In the genomic region with DNA sequence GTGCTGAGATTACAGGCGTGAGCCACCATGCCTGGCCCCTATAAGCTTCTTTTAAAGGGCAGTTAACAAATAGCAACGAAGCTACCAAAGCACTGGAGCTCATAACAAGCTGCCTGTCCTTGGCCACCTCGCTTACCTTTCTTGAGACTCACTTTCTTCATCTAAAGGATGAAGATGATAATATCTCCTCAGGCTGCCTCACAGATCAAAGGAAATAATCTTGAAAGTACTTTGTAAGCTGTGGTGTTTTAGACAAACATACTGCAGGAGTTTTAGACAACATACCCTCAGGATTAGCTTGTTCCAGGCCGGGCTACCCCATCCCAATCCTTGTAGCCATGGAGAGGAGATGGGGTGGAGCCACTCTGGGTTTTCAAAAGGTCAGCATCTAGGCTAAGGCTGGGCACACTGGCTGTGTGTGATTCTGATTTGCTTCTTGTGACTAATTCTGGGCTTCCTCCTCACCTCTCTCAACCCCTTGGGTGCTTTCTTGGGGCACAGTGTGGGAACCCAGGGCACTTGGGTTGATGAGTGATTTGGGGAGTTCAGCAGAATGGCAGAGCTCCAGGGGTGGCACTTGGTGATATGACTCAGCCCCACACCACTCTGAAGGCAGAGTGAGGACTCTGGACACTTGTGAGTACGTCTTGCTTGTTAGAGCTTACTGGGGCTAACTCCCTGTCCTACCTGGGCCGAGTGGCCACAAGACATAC, we compare ENCODE assay signal across 1 cellular context.
TF ChIP-seq lines count a peak whose summit lies in the region.

No MANE protein-coding gene starts in this region.

TF ChIP-seq in HepG2, 621 proteins besides CTCF, POLR2A, EP300 and RAD21:
- TF ChIP-seq YEATS4 (CRISPR knock-in tag; IDR thresholded peaks at IDR 0.05; ENCODE audit: borderline replicate concordance): no peak
- no peak for TF ChIP-seq ZMAT3 (CRISPR knock-in tag; conservative IDR thresholded peaks at IDR 0.05)
- no peak for TF ChIP-seq ZNF670 (CRISPR knock-in tag; IDR thresholded peaks at IDR 0.05; ENCODE audit: borderline replicate concordance)
- no peak for TF ChIP-seq CREB1 (IDR thresholded peaks at IDR 0.05)
- no peak for TF ChIP-seq CREB1 (CRISPR knock-in tag; IDR thresholded peaks at IDR 0.05)
- TF ChIP-seq ZFP36 (IDR thresholded peaks at IDR 0.05; ENCODE audit: borderline replicate concordance, low read depth, low read length, partially characterized antibody): no peak
- no peak for TF ChIP-seq SRY (CRISPR knock-in tag; IDR thresholded peaks at IDR 0.05)
- TF ChIP-seq GFI1 (CRISPR knock-in tag; IDR thresholded peaks at IDR 0.05; ENCODE audit: borderline replicate concordance): no peak
- no peak for TF ChIP-seq SOX6 (IDR thresholded peaks at IDR 0.05)
- TF ChIP-seq SOX6 (CRISPR knock-in tag; IDR thresholded peaks at IDR 0.05): no peak
- TF ChIP-seq, protein P1, sequence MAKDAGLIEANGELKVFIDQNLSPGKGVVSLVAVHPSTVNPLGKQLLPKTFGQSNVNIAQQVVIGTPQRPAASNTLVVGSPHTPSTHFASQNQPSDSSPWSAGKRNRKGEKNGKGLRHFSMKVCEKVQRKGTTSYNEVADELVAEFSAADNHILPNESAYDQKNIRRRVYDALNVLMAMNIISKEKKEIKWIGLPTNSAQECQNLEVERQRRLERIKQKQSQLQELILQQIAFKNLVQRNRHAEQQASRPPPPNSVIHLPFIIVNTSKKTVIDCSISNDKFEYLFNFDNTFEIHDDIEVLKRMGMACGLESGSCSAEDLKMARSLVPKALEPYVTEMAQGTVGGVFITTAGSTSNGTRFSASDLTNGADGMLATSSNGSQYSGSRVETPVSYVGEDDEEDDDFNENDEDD (CRISPR knock-in tag; IDR thresholded peaks at IDR 0.05; ENCODE audit: borderline replicate concordance): no peak
- no peak for TF ChIP-seq ZNF234 (CRISPR knock-in tag; conservative IDR thresholded peaks at IDR 0.05)
- TF ChIP-seq ZNF607 (CRISPR knock-in tag; IDR thresholded peaks at IDR 0.05; ENCODE audit: borderline replicate concordance): no peak
